In the genomic region with DNA sequence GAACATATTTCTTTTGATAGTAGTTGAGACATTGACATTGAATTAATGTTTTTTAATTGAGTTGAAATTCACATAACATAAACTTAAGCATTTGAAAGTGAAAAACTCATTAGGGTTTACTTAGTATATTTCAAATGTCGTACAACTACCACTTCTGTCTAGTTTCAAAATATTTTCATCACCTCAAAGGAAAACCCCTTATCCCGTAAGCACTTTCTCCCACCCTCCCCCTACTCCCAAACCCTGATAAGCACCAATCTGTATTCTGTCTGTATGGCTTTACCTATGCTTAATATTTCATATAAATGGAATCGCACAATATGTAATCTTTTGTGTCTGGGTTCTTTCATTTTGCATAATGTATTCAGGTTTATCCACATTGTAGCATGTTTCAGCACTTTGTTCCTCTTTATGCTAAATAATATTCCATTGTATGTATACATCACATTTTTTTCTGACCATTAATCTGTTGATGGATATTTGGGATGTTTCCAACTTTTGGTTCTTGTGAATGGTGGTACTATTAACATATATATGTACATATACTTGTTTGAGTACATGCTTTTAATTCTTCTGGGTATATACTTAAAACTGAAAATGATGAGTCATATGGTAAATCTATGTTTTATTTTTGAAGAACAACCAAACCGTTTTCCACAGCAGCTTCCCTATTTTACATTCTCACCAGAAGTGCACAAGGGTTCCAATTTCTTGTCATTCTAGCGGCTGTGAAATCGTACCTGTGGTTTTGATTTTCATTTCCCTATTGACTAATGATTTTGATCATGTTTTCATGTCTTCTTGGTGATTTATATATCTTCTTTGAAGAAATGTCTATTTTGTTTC, we compare ENCODE assay signal across 12 cellular contexts. TPM values are rescaled to one million over a fixed set of nuclear protein-coding genes. Genes with fewer than 3 reads are reported as not detected.
DNase-seq lines count a peak whose midpoint lies in the region; ATAC-seq and TF ChIP-seq lines count a peak whose summit lies in the region.
"Had no signal": no experiment of that assay in that cellular context is flagged by ENCODE, and none has a peak within 500 bp of the region (broad histone marks: within the 10 kb centered on the region; RNA-seq: fewer than 3 reads in every experiment).

No MANE protein-coding gene starts in this region.

- H3K27ac ChIP-seq in right cardiac atrium (ENCODE audit: low read length): no peak overlapping the region
- H3K27ac ChIP-seq: sigmoid colon had no signal

- DNase-seq in SKM-1 treated with dmso at 0.1 percent for 144 hours (lab: John Stamatoyannopoulos, UW; ENCODE audit: unreplicated experiment) (peak; percentile 5), cerebellar cortex (ENCODE audit: low spot score) (no peak), right cardiac atrium (no peak), SW 1271 (lab: John Stamatoyannopoulos, UW) (no peak)
- DNase-seq in activated CD8-positive, alpha-beta memory T cell treated with anti-CD3 and anti-CD28 coated beads, Interleukin-2, amount 50 U/mL, for 48 hours: no peak
- DNase-seq: amygdala, DMS79, sigmoid colon, T1000 had no signal

- 67% methylated on average over 6 of the region's 6 CpGs for WGBS in right cardiac atrium

- intact Hi-C loops in right cardiac atrium (cut with DNase I): no loop called here

- ATAC-seq in GM18505 (IDR thresholded peaks at IDR 0.05; ENCODE audit: unreplicated experiment) (peak; percentile 65), GM21423 (IDR thresholded peaks at IDR 0.05; ENCODE audit: unreplicated experiment) (peak; percentile 62), HG03135 (IDR thresholded peaks at IDR 0.05; ENCODE audit: unreplicated experiment) (peak; percentile 75), right cardiac atrium (no peak)

- no peak overlapping the region for H3K4me3 ChIP-seq in right cardiac atrium (ENCODE audit: low read length)
- H3K4me3 ChIP-seq: sigmoid colon had no signal

- H3K9me3 ChIP-seq in right cardiac atrium (ENCODE audit: control insufficient read depth, low read length): no peaks in the 10 kb centered on the region
- H3K9me3 ChIP-seq: sigmoid colon had no signal

- no peak for TF ChIP-seq POLR2A in GM18505 (IDR thresholded peaks at IDR 0.05; ENCODE audit: borderline replicate concordance, extremely low read depth, insufficient read depth, insufficient read length)

- H3K4me1 ChIP-seq in right cardiac atrium (ENCODE audit: control insufficient read depth, insufficient read depth, low read length): no peaks in the 10 kb centered on the region
- H3K4me1 ChIP-seq: sigmoid colon had no signal

- H3K27me3 ChIP-seq in right cardiac atrium (ENCODE audit: control insufficient read depth, insufficient read depth): no peaks in the 10 kb centered on the region
- H3K27me3 ChIP-seq: sigmoid colon had no signal

RNA-seq across cellular contexts. Expression of a gene that starts 6.3 kb away (rescaled TPM):
- total RNA-seq in right cardiac atrium: 10 to 100 TPM; 32.1 to 45.1 (median 33.6) TPM
- polyA plus RNA-seq in right cardiac atrium: 31.9 TPM

Comparison
In these comparisons a context has a peak if more than half of its experiments do, and no peak if none do; other contexts are left out.
1. ATAC-seq: peak in GM18505 (single experiment), GM21423 (single experiment) and HG03135 (single experiment); none in right cardiac atrium (0 of 2).